In the genomic region with DNA sequence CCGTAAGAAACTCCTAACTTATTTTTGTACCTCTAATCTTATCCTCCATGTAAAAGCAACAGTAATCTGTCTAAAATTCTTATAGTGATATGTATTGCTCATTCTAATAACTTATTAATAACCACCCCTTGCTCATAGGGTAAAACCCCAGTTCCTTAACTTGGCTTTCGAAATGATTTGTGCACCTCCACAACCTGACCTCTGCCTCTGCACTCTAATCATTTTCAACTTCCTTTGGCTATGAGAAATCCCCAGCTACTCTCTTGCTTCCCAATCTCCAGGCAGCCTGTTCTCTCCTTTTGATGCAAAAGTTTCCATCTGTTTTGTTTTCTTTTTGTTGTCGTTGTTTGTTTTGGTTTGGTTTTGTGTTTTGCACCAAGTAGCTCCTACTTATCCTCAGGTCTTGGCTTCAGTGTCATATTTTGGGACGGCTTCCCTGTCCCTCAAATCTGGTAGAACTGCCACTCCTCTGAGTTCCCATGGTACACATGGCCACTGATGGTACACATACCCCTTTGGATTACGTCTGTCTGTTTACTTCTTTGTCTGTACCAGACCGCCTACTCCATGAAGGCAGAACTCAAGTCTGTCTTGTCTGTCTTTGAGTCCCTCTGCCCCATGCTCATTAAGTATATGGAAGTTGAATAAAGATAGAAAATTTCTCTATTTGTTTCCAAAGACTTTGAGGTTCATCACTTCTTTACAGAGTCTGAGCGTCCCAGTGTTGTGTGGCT, we compare ENCODE assay signal across 1 cellular context.
TF ChIP-seq lines count a peak whose summit lies in the region.

No MANE protein-coding gene starts in this region.

TF ChIP-seq in GM12878, 131 proteins besides CTCF, POLR2A, EP300 and RAD21 (continued from another document):
- TF ChIP-seq, protein P1, sequence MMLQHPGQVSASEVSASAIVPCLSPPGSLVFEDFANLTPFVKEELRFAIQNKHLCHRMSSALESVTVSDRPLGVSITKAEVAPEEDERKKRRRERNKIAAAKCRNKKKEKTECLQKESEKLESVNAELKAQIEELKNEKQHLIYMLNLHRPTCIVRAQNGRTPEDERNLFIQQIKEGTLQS (IDR thresholded peaks at IDR 0.05; ENCODE audit: borderline replicate concordance, extremely low read depth, low read depth, low read length), result no peak
- no peak for TF ChIP-seq GATAD2B (conservative IDR thresholded peaks at IDR 0.05; ENCODE audit: low read depth)
- TF ChIP-seq, protein P2, sequence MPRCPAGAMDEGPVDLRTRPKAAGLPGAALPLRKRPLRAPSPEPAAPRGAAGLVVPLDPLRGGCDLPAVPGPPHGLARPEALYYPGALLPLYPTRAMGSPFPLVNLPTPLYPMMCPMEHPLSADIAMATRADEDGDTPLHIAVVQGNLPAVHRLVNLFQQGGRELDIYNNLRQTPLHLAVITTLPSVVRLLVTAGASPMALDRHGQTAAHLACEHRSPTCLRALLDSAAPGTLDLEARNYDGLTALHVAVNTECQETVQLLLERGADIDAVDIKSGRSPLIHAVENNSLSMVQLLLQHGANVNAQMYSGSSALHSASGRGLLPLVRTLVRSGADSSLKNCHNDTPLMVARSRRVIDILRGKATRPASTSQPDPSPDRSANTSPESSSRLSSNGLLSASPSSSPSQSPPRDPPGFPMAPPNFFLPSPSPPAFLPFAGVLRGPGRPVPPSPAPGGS (IDR thresholded peaks at IDR 0.05; ENCODE audit: borderline replicate concordance, insufficient read depth, low read depth, low read length, poor library complexity, severe bottlenecking), result peak; percentile 91
- TF ChIP-seq, protein P3, sequence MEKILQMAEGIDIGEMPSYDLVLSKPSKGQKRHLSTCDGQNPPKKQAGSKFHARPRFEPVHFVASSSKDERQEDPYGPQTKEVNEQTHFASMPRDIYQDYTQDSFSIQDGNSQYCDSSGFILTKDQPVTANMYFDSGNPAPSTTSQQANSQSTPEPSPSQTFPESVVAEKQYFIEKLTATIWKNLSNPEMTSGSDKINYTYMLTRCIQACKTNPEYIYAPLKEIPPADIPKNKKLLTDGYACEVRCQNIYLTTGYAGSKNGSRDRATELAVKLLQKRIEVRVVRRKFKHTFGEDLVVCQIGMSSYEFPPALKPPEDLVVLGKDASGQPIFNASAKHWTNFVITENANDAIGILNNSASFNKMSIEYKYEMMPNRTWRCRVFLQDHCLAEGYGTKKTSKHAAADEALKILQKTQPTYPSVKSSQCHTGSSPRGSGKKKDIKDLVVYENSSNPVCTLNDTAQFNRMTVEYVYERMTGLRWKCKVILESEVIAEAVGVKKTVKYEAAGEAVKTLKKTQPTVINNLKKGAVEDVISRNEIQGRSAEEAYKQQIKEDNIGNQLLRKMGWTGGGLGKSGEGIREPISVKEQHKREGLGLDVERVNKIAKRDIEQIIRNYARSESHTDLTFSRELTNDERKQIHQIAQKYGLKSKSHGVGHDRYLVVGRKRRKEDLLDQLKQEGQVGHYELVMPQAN (conservative IDR thresholded peaks at IDR 0.05), result no peak
- peak in 1 of 2 experiments; percentile 58; a peak in 1 of 4 replicates for TF ChIP-seq SRF (IDR thresholded peaks at IDR 0.05; ENCODE audit: low read depth in 2 of 2, low read length in 2 of 2)
- TF ChIP-seq, protein P4, sequence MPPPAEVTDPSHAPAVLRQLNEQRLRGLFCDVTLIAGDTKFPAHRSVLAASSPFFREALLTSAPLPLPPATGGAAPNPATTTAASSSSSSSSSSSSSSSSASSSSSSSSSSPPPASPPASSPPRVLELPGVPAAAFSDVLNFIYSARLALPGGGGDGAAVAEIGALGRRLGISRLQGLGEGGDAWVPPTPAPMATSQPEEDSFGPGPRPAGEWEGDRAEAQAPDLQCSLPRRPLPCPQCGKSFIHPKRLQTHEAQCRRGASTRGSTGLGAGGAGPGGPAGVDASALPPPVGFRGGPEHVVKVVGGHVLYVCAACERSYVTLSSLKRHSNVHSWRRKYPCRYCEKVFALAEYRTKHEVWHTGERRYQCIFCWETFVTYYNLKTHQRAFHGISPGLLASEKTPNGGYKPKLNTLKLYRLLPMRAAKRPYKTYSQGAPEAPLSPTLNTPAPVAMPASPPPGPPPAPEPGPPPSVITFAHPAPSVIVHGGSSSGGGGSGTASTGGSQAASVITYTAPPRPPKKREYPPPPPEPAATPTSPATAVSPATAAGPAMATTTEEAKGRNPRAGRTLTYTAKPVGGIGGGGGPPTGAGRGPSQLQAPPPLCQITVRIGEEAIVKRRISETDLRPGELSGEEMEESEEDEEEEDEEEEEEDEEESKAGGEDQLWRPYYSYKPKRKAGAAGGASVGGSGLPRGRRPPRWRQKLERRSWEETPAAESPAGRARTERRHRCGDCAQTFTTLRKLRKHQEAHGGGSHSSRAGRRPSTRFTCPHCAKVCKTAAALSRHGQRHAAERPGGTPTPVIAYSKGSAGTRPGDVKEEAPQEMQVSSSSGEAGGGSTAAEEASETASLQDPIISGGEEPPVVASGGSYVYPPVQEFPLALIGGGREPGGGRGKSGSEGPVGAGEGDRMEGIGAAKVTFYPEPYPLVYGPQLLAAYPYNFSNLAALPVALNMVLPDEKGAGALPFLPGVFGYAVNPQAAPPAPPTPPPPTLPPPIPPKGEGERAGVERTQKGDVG (CRISPR knock-in tag; IDR thresholded peaks at IDR 0.05), result no peak
- no peak for TF ChIP-seq TAF1 (IDR thresholded peaks at IDR 0.05; ENCODE audit: borderline replicate concordance, low read depth, low read length)
- peak; percentile 96 for TF ChIP-seq RUNX3 (IDR thresholded peaks at IDR 0.05; ENCODE audit: low read length)
- peak; percentile 92 for TF ChIP-seq IRF4 (IDR thresholded peaks at IDR 0.05; ENCODE audit: low read depth, low read length)
- peak; percentile 35; the same call in 1 of the 2 replicates for TF ChIP-seq TCF12 (IDR thresholded peaks at IDR 0.05; ENCODE audit: low read depth, low read length)
- TF ChIP-seq CEBPB (IDR thresholded peaks at IDR 0.05; ENCODE audit: borderline replicate concordance in 1 of 2, low read depth in 2 of 2, low read length in 2 of 2), result peak in 1 of 2 experiments; percentile 90; a peak in 1 of 4 replicates
- peak; percentile 84 for TF ChIP-seq IKZF1 (conservative IDR thresholded peaks at IDR 0.05)
- TF ChIP-seq POLR2AphosphoS5 (IDR thresholded peaks at IDR 0.05; ENCODE audit: low read length), result no peak
- TF ChIP-seq JUNB (IDR thresholded peaks at IDR 0.05), result peak; percentile 99
- peak; percentile 62; the same call in 1 of the 2 replicates for TF ChIP-seq GABPA (IDR thresholded peaks at IDR 0.05; ENCODE audit: low read depth)
- TF ChIP-seq, protein P5, sequence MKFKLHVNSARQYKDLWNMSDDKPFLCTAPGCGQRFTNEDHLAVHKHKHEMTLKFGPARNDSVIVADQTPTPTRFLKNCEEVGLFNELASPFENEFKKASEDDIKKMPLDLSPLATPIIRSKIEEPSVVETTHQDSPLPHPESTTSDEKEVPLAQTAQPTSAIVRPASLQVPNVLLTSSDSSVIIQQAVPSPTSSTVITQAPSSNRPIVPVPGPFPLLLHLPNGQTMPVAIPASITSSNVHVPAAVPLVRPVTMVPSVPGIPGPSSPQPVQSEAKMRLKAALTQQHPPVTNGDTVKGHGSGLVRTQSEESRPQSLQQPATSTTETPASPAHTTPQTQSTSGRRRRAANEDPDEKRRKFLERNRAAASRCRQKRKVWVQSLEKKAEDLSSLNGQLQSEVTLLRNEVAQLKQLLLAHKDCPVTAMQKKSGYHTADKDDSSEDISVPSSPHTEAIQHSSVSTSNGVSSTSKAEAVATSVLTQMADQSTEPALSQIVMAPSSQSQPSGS (IDR thresholded peaks at IDR 0.05; ENCODE audit: low read length), result peak; percentile 90
- TF ChIP-seq NBN (IDR thresholded peaks at IDR 0.05), result peak; percentile 71; the same call in 1 of the 2 replicates
- TF ChIP-seq EED (IDR thresholded peaks at IDR 0.05; ENCODE audit: low read depth), result peak; percentile 91
- TF ChIP-seq MTA3 (IDR thresholded peaks at IDR 0.05; ENCODE audit: borderline replicate concordance, low read length), result peak; percentile 94
- peak in 1 of 2 experiments; percentile 58; a peak in 2 of 4 replicates for TF ChIP-seq ETV6 (conservative IDR thresholded peaks at IDR 0.05 in 1 of 2, IDR thresholded peaks at IDR 0.05 in 1 of 2; ENCODE audit: borderline replicate concordance in 1 of 2, low read depth in 1 of 2)
- peak; percentile 97 for TF ChIP-seq NR2F1 (conservative IDR thresholded peaks at IDR 0.05)
- no peak for TF ChIP-seq CHD1 (IDR thresholded peaks at IDR 0.05; ENCODE audit: low read depth, low read length)
- TF ChIP-seq, protein P6, sequence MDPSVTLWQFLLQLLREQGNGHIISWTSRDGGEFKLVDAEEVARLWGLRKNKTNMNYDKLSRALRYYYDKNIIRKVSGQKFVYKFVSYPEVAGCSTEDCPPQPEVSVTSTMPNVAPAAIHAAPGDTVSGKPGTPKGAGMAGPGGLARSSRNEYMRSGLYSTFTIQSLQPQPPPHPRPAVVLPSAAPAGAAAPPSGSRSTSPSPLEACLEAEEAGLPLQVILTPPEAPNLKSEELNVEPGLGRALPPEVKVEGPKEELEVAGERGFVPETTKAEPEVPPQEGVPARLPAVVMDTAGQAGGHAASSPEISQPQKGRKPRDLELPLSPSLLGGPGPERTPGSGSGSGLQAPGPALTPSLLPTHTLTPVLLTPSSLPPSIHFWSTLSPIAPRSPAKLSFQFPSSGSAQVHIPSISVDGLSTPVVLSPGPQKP (IDR thresholded peaks at IDR 0.05; ENCODE audit: low read depth, low read length), result no peak
- TF ChIP-seq MEF2A (IDR thresholded peaks at IDR 0.05; ENCODE audit: insufficient read depth, low read depth, low read length), result peak; percentile 77
- no peak for TF ChIP-seq WRNIP1 (IDR thresholded peaks at IDR 0.05; ENCODE audit: borderline replicate concordance, low read depth, low read length)
- TF ChIP-seq, protein P7, sequence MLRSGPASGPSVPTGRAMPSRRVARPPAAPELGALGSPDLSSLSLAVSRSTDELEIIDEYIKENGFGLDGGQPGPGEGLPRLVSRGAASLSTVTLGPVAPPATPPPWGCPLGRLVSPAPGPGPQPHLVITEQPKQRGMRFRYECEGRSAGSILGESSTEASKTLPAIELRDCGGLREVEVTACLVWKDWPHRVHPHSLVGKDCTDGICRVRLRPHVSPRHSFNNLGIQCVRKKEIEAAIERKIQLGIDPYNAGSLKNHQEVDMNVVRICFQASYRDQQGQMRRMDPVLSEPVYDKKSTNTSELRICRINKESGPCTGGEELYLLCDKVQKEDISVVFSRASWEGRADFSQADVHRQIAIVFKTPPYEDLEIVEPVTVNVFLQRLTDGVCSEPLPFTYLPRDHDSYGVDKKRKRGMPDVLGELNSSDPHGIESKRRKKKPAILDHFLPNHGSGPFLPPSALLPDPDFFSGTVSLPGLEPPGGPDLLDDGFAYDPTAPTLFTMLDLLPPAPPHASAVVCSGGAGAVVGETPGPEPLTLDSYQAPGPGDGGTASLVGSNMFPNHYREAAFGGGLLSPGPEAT (IDR thresholded peaks at IDR 0.05; ENCODE audit: low read depth), result peak; percentile 82
- 0 out of 2 replicates have a peak, but pooled peaks have one; percentile 36 for TF ChIP-seq ATF7 (IDR thresholded peaks at IDR 0.05; ENCODE audit: low read depth)
- TF ChIP-seq SREBF2 (IDR thresholded peaks at IDR 0.05; ENCODE audit: low read length), result no peak
- peak in 1 of 2 experiments; percentile 33; a peak in 1 of 4 replicates for TF ChIP-seq BHLHE40 (IDR thresholded peaks at IDR 0.05; ENCODE audit: borderline replicate concordance in 1 of 2, low read depth in 2 of 2, low read length in 1 of 2)
- TF ChIP-seq JUND (IDR thresholded peaks at IDR 0.05; ENCODE audit: low read depth, low read length), result peak; percentile 25; the same call in 1 of the 2 replicates
- 0 out of 2 replicates have a peak, but pooled peaks have one; percentile 28 for TF ChIP-seq CREB1 (IDR thresholded peaks at IDR 0.05; ENCODE audit: low read depth)
- TF ChIP-seq ZBED1 (IDR thresholded peaks at IDR 0.05; ENCODE audit: borderline replicate concordance), result peak; percentile 88; the same call in 1 of the 2 replicates
- TF ChIP-seq MTA2 (IDR thresholded peaks at IDR 0.05; ENCODE audit: low read depth), result peak; percentile 87
- TF ChIP-seq, protein P8, sequence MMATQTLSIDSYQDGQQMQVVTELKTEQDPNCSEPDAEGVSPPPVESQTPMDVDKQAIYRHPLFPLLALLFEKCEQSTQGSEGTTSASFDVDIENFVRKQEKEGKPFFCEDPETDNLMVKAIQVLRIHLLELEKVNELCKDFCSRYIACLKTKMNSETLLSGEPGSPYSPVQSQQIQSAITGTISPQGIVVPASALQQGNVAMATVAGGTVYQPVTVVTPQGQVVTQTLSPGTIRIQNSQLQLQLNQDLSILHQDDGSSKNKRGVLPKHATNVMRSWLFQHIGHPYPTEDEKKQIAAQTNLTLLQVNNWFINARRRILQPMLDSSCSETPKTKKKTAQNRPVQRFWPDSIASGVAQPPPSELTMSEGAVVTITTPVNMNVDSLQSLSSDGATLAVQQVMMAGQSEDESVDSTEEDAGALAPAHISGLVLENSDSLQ (IDR thresholded peaks at IDR 0.05), result 0 out of 2 replicates have a peak, but pooled peaks have one; percentile 18
- no peak for TF ChIP-seq HCFC1 (IDR thresholded peaks at IDR 0.05; ENCODE audit: low read length)
- TF ChIP-seq POU2F2 (IDR thresholded peaks at IDR 0.05; ENCODE audit: borderline replicate concordance, low read depth, low read length), result peak; percentile 63; the same call in 1 of the 3 replicates
- TF ChIP-seq MEF2B (IDR thresholded peaks at IDR 0.05; ENCODE audit: partially characterized antibody, poor library complexity, severe bottlenecking), result peak; percentile 45
- TF ChIP-seq, protein P9, sequence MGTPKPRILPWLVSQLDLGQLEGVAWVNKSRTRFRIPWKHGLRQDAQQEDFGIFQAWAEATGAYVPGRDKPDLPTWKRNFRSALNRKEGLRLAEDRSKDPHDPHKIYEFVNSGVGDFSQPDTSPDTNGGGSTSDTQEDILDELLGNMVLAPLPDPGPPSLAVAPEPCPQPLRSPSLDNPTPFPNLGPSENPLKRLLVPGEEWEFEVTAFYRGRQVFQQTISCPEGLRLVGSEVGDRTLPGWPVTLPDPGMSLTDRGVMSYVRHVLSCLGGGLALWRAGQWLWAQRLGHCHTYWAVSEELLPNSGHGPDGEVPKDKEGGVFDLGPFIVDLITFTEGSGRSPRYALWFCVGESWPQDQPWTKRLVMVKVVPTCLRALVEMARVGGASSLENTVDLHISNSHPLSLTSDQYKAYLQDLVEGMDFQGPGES (IDR thresholded peaks at IDR 0.05), result no peak
- peak; percentile 78; the same call in 1 of the 2 replicates for TF ChIP-seq PAX5 (IDR thresholded peaks at IDR 0.05; ENCODE audit: borderline replicate concordance, low read depth, low read length)
